Comparison of ENCODE assay signal across 12 cellular contexts in the genomic region with DNA sequence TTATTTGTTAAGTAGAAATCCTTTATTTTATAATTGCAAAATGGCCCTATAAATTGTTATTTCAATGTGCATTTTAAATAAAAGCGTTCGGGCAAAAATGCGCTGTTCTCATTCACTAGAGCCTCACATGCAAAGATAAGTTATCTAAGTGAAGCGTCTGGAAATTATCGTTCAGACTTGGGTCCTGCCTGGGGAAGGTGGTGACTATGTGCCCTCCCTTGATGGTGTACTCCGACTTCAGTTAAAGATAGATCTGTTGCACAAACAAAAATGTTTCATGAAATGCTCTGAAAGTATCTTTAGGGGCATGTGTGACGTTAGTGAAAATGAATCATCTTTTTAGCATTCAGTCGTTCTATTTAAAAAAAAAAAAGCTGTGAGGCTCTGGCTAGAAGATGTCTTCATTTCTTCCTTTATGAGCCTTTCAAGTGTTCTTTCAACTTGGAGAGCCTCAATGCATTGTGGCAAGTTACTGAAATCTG.
A peak's percentile ranks its signal among the peaks of the same experiment; 100 is the strongest.
DNase-seq lines count a peak whose midpoint lies in the region; ATAC-seq and TF ChIP-seq lines count a peak whose summit lies in the region.
"Had no signal": no experiment of that assay in that cellular context is flagged by ENCODE, and none has a peak within 500 bp of the region (broad histone marks: within the 10 kb centered on the region; RNA-seq: fewer than 3 reads in every experiment).

No MANE protein-coding gene starts in this region.

- H3K4me3 Mint-ChIP-seq in WTC11 = no peak overlapping the region
- H3K4me3 Mint-ChIP-seq: CD14-positive monocyte had no signal

- peaks cover 0 to 6% of the 10 kb centered on the region in 2 donors for H3K36me3 Mint-ChIP-seq in activated naive CD4-positive, alpha-beta T cell treated with anti-CD3 and anti-CD28 coated beads, Interleukin-2, amount 50 U/mL, for 72 hours
- no peaks in the 10 kb centered on the region for H3K36me3 Mint-ChIP-seq in WTC11

- peaks cover 84% of the 10 kb centered on the region for H3K4me1 Mint-ChIP-seq in WTC11

- no peak for TF ChIP-seq CTCF in WTC11 (IDR thresholded peaks at IDR 0.05)
- TF ChIP-seq CTCF in left ventricle myocardium inferior (IDR thresholded peaks at IDR 0.05; ENCODE audit: borderline replicate concordance) = no peak
- no peak for TF ChIP-seq CTCF in thyroid gland (IDR thresholded peaks at IDR 0.05)
- TF ChIP-seq CTCF in RWPE1 (conservative IDR thresholded peaks at IDR 0.05; ENCODE audit: low read depth) = no peak

- H3K27ac ChIP-seq in left ventricle myocardium inferior (replicated peaks) (peak overlapping the region; percentile 99), thyroid gland (peak overlapping the region in 2 of 3 donors; percentile 44 to 53), RWPE1 (no peak overlapping the region)

- H3K27me3 ChIP-seq in left ventricle myocardium inferior (ENCODE audit: low read depth) (no peaks in the 10 kb centered on the region), thyroid gland (no peaks in the 10 kb centered on the region)

- peak overlapping the region in 1 of 2 donors; percentile 71 for H3K27ac Mint-ChIP-seq in activated naive CD4-positive, alpha-beta T cell treated with anti-CD3 and anti-CD28 coated beads, Interleukin-2, amount 50 U/mL, for 72 hours
- 0 out of 2 replicates have a peak overlapping the region, but pooled peaks have one; percentile 17 for H3K27ac Mint-ChIP-seq in WTC11

- H3K4me3 ChIP-seq in left ventricle myocardium inferior (no peak overlapping the region), thyroid gland (replicated peaks in 1 of 3) (no peak overlapping the region)

- peak; percentile 90 for ATAC-seq in activated naive CD4-positive, alpha-beta T cell treated with anti-CD3 and anti-CD28 coated beads, Interleukin-2, amount 50 U/mL, for 72 hours
- no peak for ATAC-seq in WTC11

- no peak for DNase-seq in activated naive CD4-positive, alpha-beta T cell treated with anti-CD3 and anti-CD28 coated beads, Interleukin-2, amount 50 U/mL, for 72 hours (ENCODE audit: low spot score in 2 of 2)
- DNase-seq in activated naive CD4-positive, alpha-beta T cell treated with Interleukin-2 at 50 U/mL for 16 hours = no peak
- DNase-seq in WTC11 (ENCODE audit: low spot score) (no peak), left ventricle myocardium inferior (no peak), thyroid gland (no peak), NCI-H146 (lab: John Stamatoyannopoulos, UW) (no peak), RWPE1 (ENCODE audit: low spot score) (no peak)
- DNase-seq in stimulated activated CD8-positive, alpha-beta memory T cell treated with anti-CD3 and anti-CD28 coated beads, Interleukin-4, amount 100 ng/mL, for 48 hours = no peak
- DNase-seq: hypothalamus, NCI-H345 had no signal

- CTCF ChIA-PET in WTC11 (lab: Charles Lee) (no interaction called here), RWPE1 (lab: Yijun Ruan, JAX) (no interaction called here)

- intact Hi-C loops in left ventricle myocardium inferior (cut with micrococcal nuclease) (no loop called here), thyroid gland (cut with DNase I) (no loop called here)

- H3K36me3 ChIP-seq in left ventricle myocardium inferior (no peaks in the 10 kb centered on the region), thyroid gland (no peaks in the 10 kb centered on the region)

- POLR2A ChIA-PET in WTC11 (lab: Charles Lee) = no interaction called here
- POLR2A ChIA-PET in RWPE1 (lab: Yijun Ruan, JAX; ENCODE audit: low non-redundant PET) = no interaction called here

- no peak for TF ChIP-seq POLR2A in thyroid gland (IDR thresholded peaks at IDR 0.05)

- 74 to 81% methylated on average over 8 of the region's 8 CpGs for WGBS in thyroid gland, 2 donors

- H3K27me3 Mint-ChIP-seq in WTC11 (ENCODE audit: low read depth) = no peaks in the 10 kb centered on the region
- H3K27me3 Mint-ChIP-seq: progenitor cell of endocrine pancreas had no signal

- H3K9me3 ChIP-seq in left ventricle myocardium inferior (replicated peaks) (no peaks in the 10 kb centered on the region), thyroid gland (no peaks in the 10 kb centered on the region)

- H3K4me1 ChIP-seq in left ventricle myocardium inferior (peaks cover 97% of the 10 kb centered on the region), thyroid gland (peaks cover 56 to 84% of the 10 kb centered on the region in 2 donors)

- H3K9me3 Mint-ChIP-seq in activated naive CD4-positive, alpha-beta T cell treated with anti-CD3 and anti-CD28 coated beads, Interleukin-2, amount 50 U/mL, for 72 hours = no peaks in the 10 kb centered on the region
- no peaks in the 10 kb centered on the region for H3K9me3 Mint-ChIP-seq in WTC11
- H3K9me3 Mint-ChIP-seq: CD14-positive monocyte had no signal

TF ChIP-seq in WTC11, 78 proteins besides CTCF, POLR2A, EP300 and RAD21:
- TF ChIP-seq SOX15 (CRISPR knock-in tag; IDR thresholded peaks at IDR 0.05) (no peak), ESRRA (CRISPR knock-in tag; IDR thresholded peaks at IDR 0.05; ENCODE audit: borderline replicate concordance) (no peak), RELA (CRISPR knock-in tag; IDR thresholded peaks at IDR 0.05; ENCODE audit: borderline replicate concordance) (no peak), ETV6 (CRISPR knock-in tag; IDR thresholded peaks at IDR 0.05) (no peak), TCF7 (CRISPR knock-in tag; IDR thresholded peaks at IDR 0.05; ENCODE audit: low read depth) (no peak), TEAD4 (CRISPR knock-in tag; IDR thresholded peaks at IDR 0.05) (no peak), USF1 (CRISPR knock-in tag; IDR thresholded peaks at IDR 0.05) (no peak), CDX4 (CRISPR knock-in tag; IDR thresholded peaks at IDR 0.05; ENCODE audit: borderline replicate concordance) (no peak), ZBTB43 (CRISPR knock-in tag; IDR thresholded peaks at IDR 0.05) (no peak), GABPB1 (CRISPR knock-in tag; IDR thresholded peaks at IDR 0.05) (no peak)
- TF ChIP-seq, protein P1, sequence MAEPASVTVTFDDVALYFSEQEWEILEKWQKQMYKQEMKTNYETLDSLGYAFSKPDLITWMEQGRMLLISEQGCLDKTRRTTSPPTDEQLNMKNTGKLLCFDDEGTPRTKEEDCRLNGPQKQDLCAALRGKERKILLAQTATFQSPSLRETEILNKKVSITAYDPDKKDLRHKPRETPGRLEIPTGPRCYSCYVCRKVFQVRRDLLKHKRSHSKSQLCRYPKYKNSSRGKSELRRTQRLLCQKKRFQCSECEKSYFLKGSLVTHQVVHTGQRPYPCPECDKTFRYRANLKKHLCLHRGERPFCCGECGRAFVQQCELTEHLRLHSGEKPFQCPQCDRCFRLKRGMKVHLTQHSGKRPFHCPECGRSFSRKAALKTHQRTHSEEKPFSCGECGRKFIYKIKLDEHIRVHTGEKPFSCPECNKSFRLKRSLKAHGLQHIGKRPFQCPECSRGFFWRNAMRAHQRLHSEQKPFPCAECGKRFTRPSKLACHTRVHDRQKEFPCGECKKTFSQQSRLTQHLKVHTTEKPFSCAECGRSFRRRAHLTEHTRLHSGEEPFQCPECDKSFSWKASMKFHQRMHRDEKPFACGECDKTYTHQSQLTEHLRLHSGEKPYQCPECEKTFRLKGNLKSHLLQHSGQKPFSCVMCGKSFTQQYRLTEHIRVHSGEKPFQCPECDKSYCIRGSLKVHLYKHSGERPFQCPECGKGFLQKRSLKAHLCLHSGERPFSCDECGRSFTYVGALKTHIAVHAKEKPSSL (CRISPR knock-in tag; conservative IDR thresholded peaks at IDR 0.05) = no peak
